ENCODE assay signal across 20 cellular contexts in genomic region chr7:40211291-40212003, GRCh38.
DNase-seq lines count a peak whose midpoint lies in the region; ATAC-seq and TF ChIP-seq lines count a peak whose summit lies in the region.
"Had no signal": no experiment of that assay in that cellular context is flagged by ENCODE, and none has a peak within 500 bp of the region (broad histone marks: within the 10 kb centered on the region; RNA-seq: fewer than 3 reads in every experiment).

No MANE protein-coding gene starts in this region.

- H3K9me3 ChIP-seq in ascending aorta (no peaks in the 10 kb centered on the region), smooth muscle cell (replicated peaks; ENCODE audit: low read depth) (no peaks in the 10 kb centered on the region)
- H3K9me3 ChIP-seq: BLaER1, esophagus squamous epithelium, heart right ventricle had no signal

- 86% methylated on average over 4 of the region's 4 CpGs for WGBS in smooth muscle cell (ENCODE audit: low lambda C conversion rate)

- no peak overlapping the region for H3K4me3 Mint-ChIP-seq in HFFc6
- H3K4me3 Mint-ChIP-seq in Calu3 (ENCODE audit: low read depth, unreplicated experiment) = no peak overlapping the region
- H3K4me3 Mint-ChIP-seq: activated naive CD8-positive, alpha-beta T cell treated with anti-CD3 and anti-CD28 coated beads for 36 hours; GM23338; naive thymus-derived CD8-positive, alpha-beta T cell; T-helper 2 cell treated with Interferon-gamma antibody and Interleukin-4, amounts not matched to agents 5 μg/mL and 100 μg/mL, for 36 hours had no signal

- H3K9ac ChIP-seq in smooth muscle cell (ENCODE audit: low read depth) = no peak overlapping the region
- H3K9ac ChIP-seq: BLaER1 had no signal

- no peaks in the 10 kb centered on the region for H3K9me3 Mint-ChIP-seq in HFFc6
- H3K9me3 Mint-ChIP-seq in Calu3 (ENCODE audit: low read depth, unreplicated experiment) = no peaks in the 10 kb centered on the region
- H3K9me3 Mint-ChIP-seq: activated naive CD8-positive, alpha-beta T cell treated with anti-CD3 and anti-CD28 coated beads for 36 hours; GM23338; naive thymus-derived CD8-positive, alpha-beta T cell; T-helper 2 cell treated with Interferon-gamma antibody and Interleukin-4, amounts not matched to agents 5 μg/mL and 100 μg/mL, for 36 hours had no signal

- H3K4me2 ChIP-seq in smooth muscle cell = no peak overlapping the region
- H3K4me2 ChIP-seq: BLaER1, GM23338 had no signal

- peak overlapping the region; percentile 11 to 14 for H3K27ac ChIP-seq in ascending aorta
- H3K27ac ChIP-seq in smooth muscle cell (ENCODE audit: low read depth) = peak overlapping the region; percentile 46
- H3K27ac ChIP-seq: BLaER1, esophagus squamous epithelium, heart right ventricle had no signal

- H3K36me3 ChIP-seq in ascending aorta (no peaks in the 10 kb centered on the region), smooth muscle cell (ENCODE audit: low read depth) (no peaks in the 10 kb centered on the region)
- H3K36me3 ChIP-seq: BLaER1, esophagus squamous epithelium, heart right ventricle had no signal

- H3K36me3 Mint-ChIP-seq in HFFc6 (ENCODE audit: low read depth) (0 out of 2 replicates have a peak, but pooled peaks cover 7% of the 10 kb centered on the region), Calu3 (ENCODE audit: insufficient read depth, unreplicated experiment) (no peaks in the 10 kb centered on the region)
- H3K36me3 Mint-ChIP-seq: activated naive CD8-positive, alpha-beta T cell treated with anti-CD3 and anti-CD28 coated beads for 36 hours had no signal

- no TSS peak for BruUV-seq in Calu3 (replicated peaks; lab: Mats Ljungman, UMichigan)

- no peak overlapping the region for H2AFZ ChIP-seq in smooth muscle cell (ENCODE audit: low read depth)
- H2AFZ ChIP-seq: GM23338 had no signal

- no peak for ATAC-seq in HG02623 (IDR thresholded peaks at IDR 0.05; ENCODE audit: unreplicated experiment)
- ATAC-seq: GM23338; heart right ventricle; naive thymus-derived CD8-positive, alpha-beta T cell; Right ventricle myocardium inferior had no signal

- intact Hi-C loops in ascending aorta (cut with DNase I) = no loop called here
- intact Hi-C loops in Calu3 (cut with micrococcal nuclease; ENCODE audit: unreplicated experiment) = no loop called here

- no peaks in the 10 kb centered on the region for H3K79me2 ChIP-seq in smooth muscle cell (ENCODE audit: low read depth)

- H3K27me3 ChIP-seq in ascending aorta (no peaks in the 10 kb centered on the region), smooth muscle cell (ENCODE audit: low read depth) (no peaks in the 10 kb centered on the region)
- H3K27me3 ChIP-seq: BLaER1, esophagus squamous epithelium, heart right ventricle had no signal

- DNase-seq in HFFc6 (peak; percentile 26), ascending aorta (ENCODE audit: low spot score in 2 of 2) (no peak), fibroblast of villous mesenchyme (ENCODE audit: low read depth) (peak; percentile 28), smooth muscle cell (lab: John Stamatoyannopoulos, UW; ENCODE audit: unreplicated experiment) (no peak), GOT3 (lab: John Stamatoyannopoulos, UW) (no peak), Calu3 (no peak)
- DNase-seq: activated naive CD8-positive, alpha-beta T cell treated with anti-CD3 and anti-CD28 coated beads for 36 hours; activated T-cell treated with anti-CD3 and anti-CD28 coated beads, Interleukin-2, amount 50 U/mL, for 48 hours; esophagus squamous epithelium; heart right ventricle; naive thymus-derived CD8-positive, alpha-beta T cell; NCI-H2029; NCI-H524 treated with DMSO at 0.1 percent for 48 hours; small intestine; stimulated activated CD4-positive, alpha-beta T cell treated with anti-CD3 and anti-CD28 coated beads, Interleukin-4, amount 100 ng/mL, for 24 hours had no signal

- TF ChIP-seq CTCF in HFFc6 (IDR thresholded peaks at IDR 0.05) (no peak), ascending aorta (IDR thresholded peaks at IDR 0.05) (no peak), fibroblast of villous mesenchyme (IDR thresholded peaks at IDR 0.05; ENCODE audit: insufficient read depth, low read depth, low read length) (no peak), smooth muscle cell (IDR thresholded peaks at IDR 0.05; ENCODE audit: borderline replicate concordance, insufficient read depth, poor library complexity, severe bottlenecking) (no peak), Calu3 (IDR thresholded peaks at IDR 0.05; ENCODE audit: unreplicated experiment) (no peak)

- H3K4me3 ChIP-seq in ascending aorta = no peak overlapping the region
- H3K4me3 ChIP-seq in fibroblast of villous mesenchyme (ENCODE audit: low read depth, low read length) = no peak overlapping the region
- no peak overlapping the region for H3K4me3 ChIP-seq in smooth muscle cell
- H3K4me3 ChIP-seq: BLaER1, esophagus squamous epithelium, GM23338, heart right ventricle had no signal

- H3F3A ChIP-seq in smooth muscle cell (ENCODE audit: low read depth) = no peaks in the 10 kb centered on the region

- no peaks in the 10 kb centered on the region for H3K4me1 ChIP-seq in ascending aorta
- no peaks in the 10 kb centered on the region for H3K4me1 ChIP-seq in smooth muscle cell (ENCODE audit: low read depth)
- H3K4me1 ChIP-seq: BLaER1, esophagus squamous epithelium, heart right ventricle had no signal

- H3K27me3 Mint-ChIP-seq in HFFc6 (ENCODE audit: insufficient read depth) = no peaks in the 10 kb centered on the region
- no peaks in the 10 kb centered on the region for H3K27me3 Mint-ChIP-seq in Calu3 (ENCODE audit: unreplicated experiment)
- H3K27me3 Mint-ChIP-seq: activated naive CD8-positive, alpha-beta T cell treated with anti-CD3 and anti-CD28 coated beads for 36 hours; naive thymus-derived CD8-positive, alpha-beta T cell had no signal

- no peaks in the 10 kb centered on the region for H4K20me1 ChIP-seq in smooth muscle cell (ENCODE audit: low read depth)
- H4K20me1 ChIP-seq: BLaER1 had no signal

- H3K27ac Mint-ChIP-seq in HFFc6 (peak overlapping the region; percentile 21; the same call in 1 of the 2 replicates), Calu3 (ENCODE audit: unreplicated experiment) (no peak overlapping the region)
- H3K27ac Mint-ChIP-seq: activated naive CD8-positive, alpha-beta T cell treated with anti-CD3 and anti-CD28 coated beads for 36 hours; GM23338; naive thymus-derived CD8-positive, alpha-beta T cell; T-helper 2 cell treated with Interferon-gamma antibody and Interleukin-4, amounts not matched to agents 5 μg/mL and 100 μg/mL, for 36 hours had no signal

- H3K4me1 Mint-ChIP-seq in HFFc6 (ENCODE audit: low read depth) = peaks cover 21% of the 10 kb centered on the region
- H3K4me1 Mint-ChIP-seq in Calu3 (ENCODE audit: low read depth, unreplicated experiment) = no peaks in the 10 kb centered on the region
- H3K4me1 Mint-ChIP-seq: activated naive CD8-positive, alpha-beta T cell treated with anti-CD3 and anti-CD28 coated beads for 36 hours; GM23338; naive thymus-derived CD8-positive, alpha-beta T cell had no signal

- CTCF ChIA-PET in Calu3 (lab: Charles Lee) = no interaction called here

Comparison
In these comparisons a context has a peak if more than half of its experiments do, and no peak if none do; other contexts are left out.
1. DNase-seq: peak in HFFc6 (single experiment) and fibroblast of villous mesenchyme (single experiment); none in ascending aorta (0 of 2), smooth muscle cell (single experiment), GOT3 (single experiment) and Calu3 (single experiment).